Comparison of ENCODE assay signal across 8 cellular contexts in genomic region chr3:33372218-33373081, GRCh38.
DNase-seq lines count a peak whose midpoint lies in the region; TF ChIP-seq lines count a peak whose summit lies in the region.

No MANE protein-coding gene starts in this region.

- H3K4me3 ChIP-seq in H7 (ENCODE audit: insufficient read depth, low read depth, low read length) (no peak overlapping the region), epithelial cell of esophagus (ENCODE audit: low read length) (no peak overlapping the region), stomach (peak overlapping the region in 1 of 4 donors; percentile 13)

- intact Hi-C loops in stomach (cut with DNase I; ENCODE audit: low total_unique reads) = loop anchor here (10.0 kb wide), 2 partner anchors 238 to 418 kb away; partner anchors contain the start of gene CCR4

- TF ChIP-seq CTCF in epithelial cell of esophagus (IDR thresholded peaks at IDR 0.05; ENCODE audit: insufficient read depth, low read depth, low read length, missing control alignments) (peak; percentile 95), stomach (IDR thresholded peaks at IDR 0.05) (peak in 5 of 7 experiments; percentile 81 to 92 (median 87))

- H3K9me3 ChIP-seq in stomach = no peaks in the 10 kb centered on the region

- WGBS in stomach, 5 donors = 42 to 47% (median 47%) methylated on average over 14 of the region's 14 CpGs

- 0 out of 2 replicates have a peak, but pooled peaks cover 2% of the 10 kb centered on the region for H3K36me3 ChIP-seq in H7 (replicated peaks; ENCODE audit: control insufficient read depth, insufficient read depth, low read length)
- peaks cover 0 to 18% (median 14%) of the 10 kb centered on the region in 4 donors for H3K36me3 ChIP-seq in stomach

- peak; percentile 70 for DNase-seq in EH (ENCODE audit: low read depth)
- DNase-seq in H7 = peak; percentile 50
- DNase-seq in NCI-H2227 treated with DMSO at 0.1 percent for 48 hours (lab: John Stamatoyannopoulos, UW) = peak; percentile 23
- DNase-seq in activated CD4-positive, alpha-beta T cell treated with anti-CD3 and anti-CD28 coated beads, Interleukin-2, amount 50 U/mL, for 1 hour = peak; percentile 35
- peak; percentile 77 for DNase-seq in epithelial cell of esophagus (ENCODE audit: low read depth)
- DNase-seq in mucosa of gallbladder (ENCODE audit: low spot score) = peak; percentile 34
- DNase-seq in stomach = peak; percentile 45
- DNase-seq in ureter (ENCODE audit: low spot score) = no peak

- TF ChIP-seq POLR2A in stomach (IDR thresholded peaks at IDR 0.05) = no peak

- H3K4me1 ChIP-seq in stomach = peaks cover 0 to 11% (median 9%) of the 10 kb centered on the region in 4 donors

- H3K27ac ChIP-seq in stomach = no peak overlapping the region

- TF ChIP-seq EP300 in stomach (IDR thresholded peaks at IDR 0.05) = no peak

- H3K27me3 ChIP-seq in H7 (ENCODE audit: control insufficient read depth, insufficient read depth, low read length) (no peaks in the 10 kb centered on the region), stomach (no peaks in the 10 kb centered on the region)
